2 cellular contexts compared by ENCODE assay signal in the genomic region with DNA sequence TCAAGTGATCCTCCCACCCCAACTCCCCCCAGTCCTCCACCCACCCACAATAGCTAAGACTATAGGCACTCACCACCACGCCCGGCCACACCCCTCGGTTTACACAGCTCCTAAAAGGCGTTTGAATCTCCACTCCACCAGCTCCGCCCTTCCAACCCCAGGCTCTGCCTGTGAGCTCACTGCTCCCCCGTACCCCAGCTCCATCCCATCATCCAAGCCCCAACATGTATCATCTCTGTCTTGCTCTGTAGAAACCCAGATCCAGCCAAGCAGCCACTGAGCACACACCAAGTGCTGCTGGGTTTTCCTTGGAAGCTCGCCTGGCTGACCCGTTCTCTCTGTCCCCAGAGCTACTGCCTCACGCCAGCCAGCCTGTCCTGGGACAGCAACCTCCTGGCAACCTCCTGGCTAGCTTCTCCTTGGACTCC.
A peak's percentile ranks its signal among the peaks of the same experiment; 100 is the strongest.
TF ChIP-seq lines count a peak whose summit lies in the region.

No MANE protein-coding gene starts in this region.

TF ChIP-seq in HEK293, 187 proteins besides CTCF, POLR2A, EP300 and RAD21:
- TF ChIP-seq ZNF624 (tag by site-specific recombination; IDR thresholded peaks at IDR 0.05) (no peak), EGR2 (tag by site-specific recombination; IDR thresholded peaks at IDR 0.05; ENCODE audit: low read depth) (peak; percentile 40), ZFHX2 (tag by site-specific recombination; conservative IDR thresholded peaks at IDR 0.05) (peak; percentile 61), KLF1 (tag by site-specific recombination; IDR thresholded peaks at IDR 0.05) (peak; percentile 99), ZNF221 (tag by site-specific recombination; IDR thresholded peaks at IDR 0.05; ENCODE audit: borderline replicate concordance) (no peak)

TF ChIP-seq in K562, 482 proteins besides CTCF, POLR2A, EP300 and RAD21:
- TF ChIP-seq NR2C1 (IDR thresholded peaks at IDR 0.05), result no peak
- no peak for TF ChIP-seq NR2C1 (tag; IDR thresholded peaks at IDR 0.05)
- TF ChIP-seq EGR1 (conservative IDR thresholded peaks at IDR 0.05), result 0 out of 2 replicates have a peak, but pooled peaks have one; percentile 15
